In the genomic region with DNA sequence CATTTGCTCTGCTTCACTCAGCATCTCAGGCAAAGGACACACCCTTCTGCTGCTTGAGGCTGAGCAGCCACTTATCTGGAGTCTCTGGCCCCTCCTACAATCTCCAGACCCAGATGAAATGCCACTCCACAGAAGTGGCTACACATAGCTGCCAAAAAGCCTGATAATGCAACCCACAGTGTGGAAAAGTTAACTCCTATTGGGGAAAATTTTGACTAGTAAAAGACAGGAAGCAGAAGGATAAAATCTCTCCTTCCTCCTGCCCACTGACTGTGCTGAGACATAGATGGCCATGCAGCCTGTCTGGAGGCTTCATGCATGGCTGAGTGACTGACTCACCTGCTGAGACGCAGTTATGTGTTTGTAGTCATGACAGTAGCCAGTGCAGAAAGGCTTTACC, we compare ENCODE assay signal across 12 cellular contexts.
A peak's percentile ranks its signal among the peaks of the same experiment; 100 is the strongest.
DNase-seq lines count a peak whose midpoint lies in the region; ATAC-seq, FAIRE-seq and TF ChIP-seq lines count a peak whose summit lies in the region.
"Had no signal": no experiment of that assay in that cellular context is flagged by ENCODE, and none has a peak within 500 bp of the region (broad histone marks: within the 10 kb centered on the region; RNA-seq: fewer than 3 reads in every experiment).

No MANE protein-coding gene starts in this region.

- H3K27ac ChIP-seq in A549 (0 out of 6 replicates have a peak overlapping the region, but pooled peaks of 1 of the 2 experiments have one; percentile 12), adrenal gland (no peak overlapping the region)
- H3K27ac ChIP-seq: KMS-11 had no signal

- no peak for TF ChIP-seq POLR2A in A549 (IDR thresholded peaks at IDR 0.05; ENCODE audit: low read length)
- TF ChIP-seq POLR2A in GM12892 (IDR thresholded peaks at IDR 0.05; ENCODE audit: low read depth, low read length) = no peak
- TF ChIP-seq POLR2A in adrenal gland (IDR thresholded peaks at IDR 0.05) = no peak

- POLR2A ChIA-PET in A549 (lab: Yijun Ruan, JAX) = no interaction called here

- H3K9me3 ChIP-seq in A549 (no peaks in the 10 kb centered on the region), adrenal gland (replicated peaks in 1 of 3) (no peaks in the 10 kb centered on the region)

- H3K27me3 ChIP-seq in adrenal gland = no peaks in the 10 kb centered on the region

- CTCF ChIA-PET in A549 (lab: Yijun Ruan, JAX) = interaction anchor here (0.9 to 2.3 kb wide), 5 partner anchors 11 to 308 kb away, joined by 3 to 7 read pairs (median 3); no protein-coding TSS in a partner anchor

- no peaks in the 10 kb centered on the region for H3K36me3 ChIP-seq in adrenal gland (replicated peaks in 1 of 2)

- H3K4me3 ChIP-seq in A549 (no peak overlapping the region), adrenal gland (no peak overlapping the region)

- no peak for TF ChIP-seq EP300 in A549 (IDR thresholded peaks at IDR 0.05)

- intact Hi-C loops in adrenal gland (cut with DNase I) = no loop called here

- TF ChIP-seq CTCF in A549 (IDR thresholded peaks at IDR 0.05) (no peak), adrenal gland (IDR thresholded peaks at IDR 0.05) (no peak)

- peak overlapping the region; percentile 37 for H3K4me2 ChIP-seq in A549
- H3K4me2 ChIP-seq: KMS-11 had no signal

- H3K4me1 ChIP-seq in A549 = peaks cover 10% of the 10 kb centered on the region; the same call in 2 of the 3 replicates
- no peaks in the 10 kb centered on the region for H3K4me1 ChIP-seq in adrenal gland (replicated peaks in 1 of 2)

- no peak for TF ChIP-seq RAD21 in A549 (conservative IDR thresholded peaks at IDR 0.05 in 1 of 2, IDR thresholded peaks at IDR 0.05 in 1 of 2)

- 11% methylated on average over 1 of the region's 1 CpG for WGBS in A549 (ENCODE audit: missing lambda C conversion rate)
- 47 to 93% (median 63%) methylated on average over 1 of the region's 1 CpG for WGBS in adrenal gland, 4 donors

- DNase-seq in A549 (ENCODE audit: low read depth in 1 of 2, low spot score in 1 of 2) = peak; percentile 24 to 56
- no peak for DNase-seq in GM12892 (ENCODE audit: insufficient read length)
- DNase-seq in RKO (ENCODE audit: low spot score) = peak; percentile 77
- DNase-seq in glomerular visceral epithelial cell (ENCODE audit: extremely low spot score) = peak; percentile 94
- no peak for DNase-seq in adrenal gland
- DNase-seq in inferior parietal cortex (ENCODE audit: extremely low spot score) = no peak
- DNase-seq in activated effector memory CD4-positive, alpha-beta T cell treated with Interleukin-2 at 50 U/mL for 16 hours = no peak
- DNase-seq: cortex of kidney, DND-41 had no signal

- peak; percentile 94 to 96 for ATAC-seq in A549
- no peak for ATAC-seq in HG02981 (IDR thresholded peaks at IDR 0.05; ENCODE audit: unreplicated experiment)
- ATAC-seq: activated CD4-positive, CD25-positive, alpha-beta regulatory T cell treated with anti-CD3 and anti-CD28 coated beads, Interleukin-2, amount 50 U/mL, for 24 hours had no signal

- FAIRE-seq in A549 (lab: Jason Lieb, UNC) (no peak), GM12892 (lab: Jason Lieb, UNC) (peak; percentile 86)

TF ChIP-seq in A549, 52 proteins besides CTCF, POLR2A, EP300 and RAD21:
- TF ChIP-seq MAZ (IDR thresholded peaks at IDR 0.05; ENCODE audit: borderline replicate concordance, low read depth, low read length) (no peak), CHD2 (IDR thresholded peaks at IDR 0.05; ENCODE audit: low read length, partially characterized antibody) (no peak), FOSL2 (IDR thresholded peaks at IDR 0.05) (no peak), FOSL2 (CRISPR knock-in tag; IDR thresholded peaks at IDR 0.05) (peak; percentile 21; the same call in 1 of the 2 replicates), NFE2L2 (conservative IDR thresholded peaks at IDR 0.05; ENCODE audit: low read length) (no peak)
- TF ChIP-seq, protein P1, sequence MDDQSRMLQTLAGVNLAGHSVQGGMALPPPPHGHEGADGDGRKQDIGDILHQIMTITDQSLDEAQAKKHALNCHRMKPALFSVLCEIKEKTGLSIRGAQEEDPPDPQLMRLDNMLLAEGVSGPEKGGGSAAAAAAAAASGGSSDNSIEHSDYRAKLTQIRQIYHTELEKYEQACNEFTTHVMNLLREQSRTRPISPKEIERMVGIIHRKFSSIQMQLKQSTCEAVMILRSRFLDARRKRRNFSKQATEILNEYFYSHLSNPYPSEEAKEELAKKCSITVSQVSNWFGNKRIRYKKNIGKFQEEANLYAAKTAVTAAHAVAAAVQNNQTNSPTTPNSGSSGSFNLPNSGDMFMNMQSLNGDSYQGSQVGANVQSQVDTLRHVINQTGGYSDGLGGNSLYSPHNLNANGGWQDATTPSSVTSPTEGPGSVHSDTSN (IDR thresholded peaks at IDR 0.05) = no peak
- TF ChIP-seq, protein P2, sequence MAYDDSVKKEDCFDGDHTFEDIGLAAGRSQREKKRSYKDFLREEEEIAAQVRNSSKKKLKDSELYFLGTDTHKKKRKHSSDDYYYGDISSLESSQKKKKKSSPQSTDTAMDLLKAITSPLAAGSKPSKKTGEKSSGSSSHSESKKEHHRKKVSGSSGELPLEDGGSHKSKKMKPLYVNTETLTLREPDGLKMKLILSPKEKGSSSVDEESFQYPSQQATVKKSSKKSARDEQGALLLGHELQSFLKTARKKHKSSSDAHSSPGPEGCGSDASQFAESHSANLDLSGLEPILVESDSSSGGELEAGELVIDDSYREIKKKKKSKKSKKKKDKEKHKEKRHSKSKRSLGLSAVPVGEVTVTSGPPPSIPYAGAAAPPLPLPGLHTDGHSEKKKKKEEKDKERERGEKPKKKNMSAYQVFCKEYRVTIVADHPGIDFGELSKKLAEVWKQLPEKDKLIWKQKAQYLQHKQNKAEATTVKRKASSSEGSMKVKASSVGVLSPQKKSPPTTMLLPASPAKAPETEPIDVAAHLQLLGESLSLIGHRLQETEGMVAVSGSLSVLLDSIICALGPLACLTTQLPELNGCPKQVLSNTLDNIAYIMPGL (CRISPR knock-in tag; IDR thresholded peaks at IDR 0.05; ENCODE audit: borderline replicate concordance) = no peak

Comparison
In these comparisons a context has a peak if more than half of its experiments do, and no peak if none do; other contexts are left out.
1. DNase-seq: peak in A549 (2 of 2), RKO (single experiment) and glomerular visceral epithelial cell (single experiment); none in GM12892 (single experiment), adrenal gland (0 of 7), inferior parietal cortex (single experiment) and activated effector memory CD4-positive, alpha-beta T cell treated with Interleukin-2 at 50 U/mL for 16 hours (single experiment).